ENCODE assay signal across 7 cellular contexts in genomic region chr4:1856071-1856919, GRCh38. TPM values are rescaled to one million over a fixed set of nuclear protein-coding genes. Genes with fewer than 3 reads are reported as not detected.
DNase-seq lines count a peak whose midpoint lies in the region; ATAC-seq, FAIRE-seq and TF ChIP-seq lines count a peak whose summit lies in the region.

LETM1 (minus strand) TSS chr4:1856156; CDS start chr4:1855950, 206 bp downstream.

- H3K4me3 ChIP-seq in astrocyte (ENCODE audit: insufficient read depth, low read depth, low read length) = peak within 1 kb of the TSS; percentile 88

- no peaks in the 10 kb centered on the region for H3K27me3 ChIP-seq in astrocyte (ENCODE audit: insufficient read depth, low read length)

- FAIRE-seq in astrocyte (lab: Jason Lieb, UNC) = no peak

- no peaks in the 10 kb centered on the region for H3K9me3 Mint-ChIP-seq in T-helper 2 cell treated with Interferon-gamma antibody and Interleukin-4, amounts not matched to agents 5 μg/mL and 100 μg/mL, for 36 hours
- no peaks in the 10 kb centered on the region for H3K9me3 Mint-ChIP-seq in astrocyte (ENCODE audit: unreplicated experiment)

- H4K20me1 ChIP-seq in astrocyte (ENCODE audit: insufficient read depth, low read length) = peaks cover 33% of the 10 kb centered on the region

- H3K9me3 ChIP-seq in astrocyte (ENCODE audit: insufficient read depth, low read depth, low read length) = no peaks in the 10 kb centered on the region

- H3K4me1 ChIP-seq in astrocyte (ENCODE audit: insufficient read depth, low read length) = peaks cover 14% of the 10 kb centered on the region

- peak within 1 kb of the TSS; percentile 89 for H3K9ac ChIP-seq in astrocyte (ENCODE audit: low read length)

- peaks cover 4% of the 10 kb centered on the region for H3K36me3 Mint-ChIP-seq in T-helper 2 cell treated with Interferon-gamma antibody and Interleukin-4, amounts not matched to agents 5 μg/mL and 100 μg/mL, for 36 hours (ENCODE audit: low read depth)
- peaks cover 4% of the 10 kb centered on the region for H3K36me3 Mint-ChIP-seq in astrocyte (ENCODE audit: low read depth, unreplicated experiment)

- H3K4me2 ChIP-seq in astrocyte (ENCODE audit: low read length) = peak within 1 kb of the TSS; percentile 91

- ATAC-seq in GM18502 (IDR thresholded peaks at IDR 0.05; ENCODE audit: poor library complexity, unreplicated experiment) (peak; percentile 89), HG02970 (IDR thresholded peaks at IDR 0.05; ENCODE audit: low FRiP score, unreplicated experiment) (peak; percentile 85)

- peaks cover 26% of the 10 kb centered on the region for H3K4me1 Mint-ChIP-seq in T-helper 2 cell treated with Interferon-gamma antibody and Interleukin-4, amounts not matched to agents 5 μg/mL and 100 μg/mL, for 36 hours (ENCODE audit: low read depth)
- H3K4me1 Mint-ChIP-seq in astrocyte (ENCODE audit: low read depth, unreplicated experiment) = peaks cover 13% of the 10 kb centered on the region

- H3K79me2 ChIP-seq in astrocyte (ENCODE audit: insufficient read depth, low read length) = peaks cover 62% of the 10 kb centered on the region

- peak within 1 kb of the TSS; percentile 91 for H2AFZ ChIP-seq in astrocyte (ENCODE audit: low read depth, low read length)

- no peak for TF ChIP-seq CTCF in astrocyte (IDR thresholded peaks at IDR 0.05; ENCODE audit: insufficient read depth, low read depth, low read length)

- peak within 1 kb of the TSS; percentile 70 for H3K27ac Mint-ChIP-seq in T-helper 2 cell treated with Interferon-gamma antibody and Interleukin-4, amounts not matched to agents 5 μg/mL and 100 μg/mL, for 36 hours
- H3K27ac Mint-ChIP-seq in astrocyte (ENCODE audit: unreplicated experiment) = peak within 1 kb of the TSS; percentile 66

- H3K36me3 ChIP-seq in astrocyte (ENCODE audit: insufficient read depth, low read length) = peaks cover 5% of the 10 kb centered on the region

- peak within 1 kb of the TSS; percentile 85 for H3K4me3 Mint-ChIP-seq in T-helper 2 cell treated with Interferon-gamma antibody and Interleukin-4, amounts not matched to agents 5 μg/mL and 100 μg/mL, for 36 hours
- peak within 1 kb of the TSS; percentile 88 for H3K4me3 Mint-ChIP-seq in astrocyte (ENCODE audit: unreplicated experiment)

- H3K27ac ChIP-seq in astrocyte (ENCODE audit: low read depth, low read length) = peak within 1 kb of the TSS; percentile 61

- no peaks in the 10 kb centered on the region for H3K27me3 Mint-ChIP-seq in T-helper 2 cell treated with Interferon-gamma antibody and Interleukin-4, amounts not matched to agents 5 μg/mL and 100 μg/mL, for 36 hours (ENCODE audit: low read depth)
- H3K27me3 Mint-ChIP-seq in astrocyte (ENCODE audit: low read depth, unreplicated experiment) = peaks cover 9% of the 10 kb centered on the region

- DNase-seq in NCI-H187 treated with DMSO at 0.1 percent for 48 hours (lab: John Stamatoyannopoulos, UW) = peak; percentile 80
- peak; percentile 96 for DNase-seq in T-helper 2 cell treated with Interferon-gamma antibody and Interleukin-4, amounts not matched to agents 5 μg/mL and 100 μg/mL, for 36 hours (ENCODE audit: low spot score)
- peak; percentile 87 for DNase-seq in astrocyte (ENCODE audit: low read depth)
- DNase-seq in hepatic stellate cell (ENCODE audit: low spot score) = peak; percentile 98
- DNase-seq in retina = peak; percentile 94

RNA-seq across cellular contexts. Expression of gene LETM1, which starts in this region (rescaled TPM):
- 53.1 and 60.3 TPM in 2 replicates for total RNA-seq in astrocyte

Comparison
In these comparisons a context has a peak if more than half of its experiments do, and no peak if none do; other contexts are left out.
1. Peak in every context shown above with its lines: DNase-seq, ATAC-seq, H3K4me3 ChIP-seq and H3K27ac ChIP-seq.